ENCODE assay signal across 17 cellular contexts in the genomic region with DNA sequence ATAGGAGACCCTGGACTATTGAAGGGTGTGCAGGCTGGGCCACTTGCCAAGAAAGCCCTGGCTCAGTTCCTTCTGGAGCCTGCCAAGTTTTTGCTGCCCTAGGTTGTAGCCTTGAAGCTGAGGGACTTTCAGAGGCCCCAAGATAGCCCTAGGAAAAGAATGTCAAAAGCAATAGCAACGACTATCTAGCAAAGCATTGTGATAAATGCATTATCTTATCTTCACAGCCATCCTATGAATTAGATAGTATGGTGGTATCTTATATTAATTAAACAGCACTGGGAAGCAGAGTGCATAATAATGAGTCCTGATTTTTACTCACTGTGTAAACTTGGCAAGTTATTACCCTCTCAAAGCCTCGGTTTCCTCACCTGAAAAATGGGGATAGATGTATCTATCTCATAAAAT.
A peak's percentile ranks its signal among the peaks of the same experiment; 100 is the strongest.
DNase-seq lines count a peak whose midpoint lies in the region; TF ChIP-seq lines count a peak whose summit lies in the region.
"Had no signal": no experiment of that assay in that cellular context is flagged by ENCODE, and none has a peak within 500 bp of the region (broad histone marks: within the 10 kb centered on the region; RNA-seq: fewer than 3 reads in every experiment).

No MANE protein-coding gene starts in this region.

- H3K27me3 ChIP-seq in BE2C = no peaks in the 10 kb centered on the region
- H3K27me3 ChIP-seq: neutrophil had no signal

- TF ChIP-seq CTCF in BE2C (IDR thresholded peaks at IDR 0.05; ENCODE audit: low read depth, low read length) (no peak), mesothelial cell of epicardium (IDR thresholded peaks at IDR 0.05; ENCODE audit: unreplicated experiment) (no peak), foreskin fibroblast (IDR thresholded peaks at IDR 0.05; ENCODE audit: low read depth, low read length) (no peak)

- H3K9me3 Mint-ChIP-seq in mesothelial cell of epicardium = no peaks in the 10 kb centered on the region
- H3K9me3 Mint-ChIP-seq in activated T-helper 2 cell treated with anti-CD3 and anti-CD28 coated beads, Interferon-gamma antibody, Interleukin-2, Interleukin-4, amounts not matched to agents 10 μg/mL and 5 μg/mL and 100 μg/mL, durations not matched to agents 14 hours and 24 hours and 36 hours = no peaks in the 10 kb centered on the region
- H3K9me3 Mint-ChIP-seq: activated CD8-positive, alpha-beta T cell treated with anti-CD3 and anti-CD28 coated beads for 36 hours had no signal

- no peak overlapping the region for H3K4me3 Mint-ChIP-seq in mesothelial cell of epicardium
- H3K4me3 Mint-ChIP-seq in activated T-helper 2 cell treated with anti-CD3 and anti-CD28 coated beads, Interferon-gamma antibody, Interleukin-2, Interleukin-4, amounts not matched to agents 10 μg/mL and 5 μg/mL and 100 μg/mL, durations not matched to agents 14 hours and 24 hours and 36 hours (ENCODE audit: low read depth) = no peak overlapping the region
- H3K4me3 Mint-ChIP-seq: activated CD8-positive, alpha-beta T cell treated with anti-CD3 and anti-CD28 coated beads for 36 hours had no signal

- H3K9me3 ChIP-seq in BE2C = no peaks in the 10 kb centered on the region
- H3K9me3 ChIP-seq: neutrophil had no signal

- no peaks in the 10 kb centered on the region for H3K36me3 Mint-ChIP-seq in mesothelial cell of epicardium
- H3K36me3 Mint-ChIP-seq in activated T-helper 2 cell treated with anti-CD3 and anti-CD28 coated beads, Interferon-gamma antibody, Interleukin-2, Interleukin-4, amounts not matched to agents 10 μg/mL and 5 μg/mL and 100 μg/mL, durations not matched to agents 14 hours and 24 hours and 36 hours (ENCODE audit: low read depth) = no peaks in the 10 kb centered on the region

- DNase-seq in BE2C (peak; percentile 70), NCI-H446 (lab: John Stamatoyannopoulos, UW) (peak; percentile 71 to 92), dermis blood vessel endothelial cell (peak; percentile 35), mesothelial cell of epicardium (ENCODE audit: low spot score in 2 of 2, unreplicated experiment in 2 of 2) (peak; percentile 47 to 77), foreskin fibroblast (no peak), HuH-7.5 (ENCODE audit: low spot score) (no peak), NCI-H187 (lab: John Stamatoyannopoulos, UW) (no peak)
- DNase-seq in activated T-helper 2 cell treated with anti-CD3 and anti-CD28 coated beads, Interferon-gamma antibody, Interleukin-2, Interleukin-4, amounts not matched to agents 10 μg/mL and 5 μg/mL and 100 μg/mL, durations not matched to agents 14 hours and 24 hours and 36 hours (ENCODE audit: low spot score) = no peak
- DNase-seq: activated CD8-positive, alpha-beta T cell treated with anti-CD3 and anti-CD28 coated beads for 36 hours; activated naive CD4-positive, alpha-beta T cell; AML-193; HCEC 1CT; kidney glomerular epithelial cell; NCI-H187 treated with DMSO at 0.1 percent for 48 hours; T-helper 9 cell had no signal

- peak overlapping the region; percentile 86 for H3K27ac Mint-ChIP-seq in mesothelial cell of epicardium
- H3K27ac Mint-ChIP-seq in activated T-helper 2 cell treated with anti-CD3 and anti-CD28 coated beads, Interferon-gamma antibody, Interleukin-2, Interleukin-4, amounts not matched to agents 10 μg/mL and 5 μg/mL and 100 μg/mL, durations not matched to agents 14 hours and 24 hours and 36 hours = no peak overlapping the region
- H3K27ac Mint-ChIP-seq: activated CD8-positive, alpha-beta T cell treated with anti-CD3 and anti-CD28 coated beads for 36 hours had no signal

- H3K4me3 ChIP-seq in BE2C (ENCODE audit: low read depth, low read length) (no peak overlapping the region), foreskin fibroblast (ENCODE audit: low read depth in 1 of 2, low read length in 2 of 2) (no peak overlapping the region)
- H3K4me3 ChIP-seq: coronary artery had no signal

- intact Hi-C loops in activated T-helper 2 cell treated with anti-CD3 and anti-CD28 coated beads, Interferon-gamma antibody, Interleukin-2, Interleukin-4, amounts not matched to agents 10 μg/mL and 5 μg/mL and 100 μg/mL, durations not matched to agents 14 hours and 24 hours and 36 hours (cut with micrococcal nuclease) = no loop called here

- H3K27me3 Mint-ChIP-seq in mesothelial cell of epicardium (ENCODE audit: low read depth) = peaks cover 3% of the 10 kb centered on the region
- H3K27me3 Mint-ChIP-seq in activated T-helper 2 cell treated with anti-CD3 and anti-CD28 coated beads, Interferon-gamma antibody, Interleukin-2, Interleukin-4, amounts not matched to agents 10 μg/mL and 5 μg/mL and 100 μg/mL, durations not matched to agents 14 hours and 24 hours and 36 hours (ENCODE audit: low read depth) = no peaks in the 10 kb centered on the region
- H3K27me3 Mint-ChIP-seq: activated CD8-positive, alpha-beta T cell treated with anti-CD3 and anti-CD28 coated beads for 36 hours had no signal

- H3K36me3 ChIP-seq in BE2C = no peaks in the 10 kb centered on the region; the same call in 1 of the 2 replicates
- H3K36me3 ChIP-seq: neutrophil had no signal

- H3K4me1 ChIP-seq in BE2C = peaks cover 37% of the 10 kb centered on the region

- peaks cover 29% of the 10 kb centered on the region for H3K4me1 Mint-ChIP-seq in mesothelial cell of epicardium
- H3K4me1 Mint-ChIP-seq in activated T-helper 2 cell treated with anti-CD3 and anti-CD28 coated beads, Interferon-gamma antibody, Interleukin-2, Interleukin-4, amounts not matched to agents 10 μg/mL and 5 μg/mL and 100 μg/mL, durations not matched to agents 14 hours and 24 hours and 36 hours (ENCODE audit: low read depth) = no peaks in the 10 kb centered on the region

Comparison
In these comparisons a context has a peak if more than half of its experiments do, and no peak if none do; other contexts are left out.
1. DNase-seq: peak in BE2C (single experiment), NCI-H446 (2 of 2), dermis blood vessel endothelial cell (single experiment) and mesothelial cell of epicardium (2 of 2); none in foreskin fibroblast (0 of 2), HuH-7.5 (single experiment), activated T-helper 2 cell treated with anti-CD3 and anti-CD28 coated beads, Interferon-gamma antibody, Interleukin-2, Interleukin-4, amounts not matched to agents 10 μg/mL and 5 μg/mL and 100 μg/mL, durations not matched to agents 14 hours and 24 hours and 36 hours (single experiment) and NCI-H187 (0 of 2).